ENCODE assay signal across 1 cellular context in genomic region chr3:13879946-13880810, GRCh38.
TF ChIP-seq lines count a peak whose summit lies in the region.

Gene WNT7A (minus strand): TSS chr3:13880071. CDS start chr3:13879816, 255 bp downstream.

TF ChIP-seq in HepG2, 621 proteins besides CTCF, POLR2A, EP300 and RAD21 (continued from another document):
- TF ChIP-seq, protein P1, sequence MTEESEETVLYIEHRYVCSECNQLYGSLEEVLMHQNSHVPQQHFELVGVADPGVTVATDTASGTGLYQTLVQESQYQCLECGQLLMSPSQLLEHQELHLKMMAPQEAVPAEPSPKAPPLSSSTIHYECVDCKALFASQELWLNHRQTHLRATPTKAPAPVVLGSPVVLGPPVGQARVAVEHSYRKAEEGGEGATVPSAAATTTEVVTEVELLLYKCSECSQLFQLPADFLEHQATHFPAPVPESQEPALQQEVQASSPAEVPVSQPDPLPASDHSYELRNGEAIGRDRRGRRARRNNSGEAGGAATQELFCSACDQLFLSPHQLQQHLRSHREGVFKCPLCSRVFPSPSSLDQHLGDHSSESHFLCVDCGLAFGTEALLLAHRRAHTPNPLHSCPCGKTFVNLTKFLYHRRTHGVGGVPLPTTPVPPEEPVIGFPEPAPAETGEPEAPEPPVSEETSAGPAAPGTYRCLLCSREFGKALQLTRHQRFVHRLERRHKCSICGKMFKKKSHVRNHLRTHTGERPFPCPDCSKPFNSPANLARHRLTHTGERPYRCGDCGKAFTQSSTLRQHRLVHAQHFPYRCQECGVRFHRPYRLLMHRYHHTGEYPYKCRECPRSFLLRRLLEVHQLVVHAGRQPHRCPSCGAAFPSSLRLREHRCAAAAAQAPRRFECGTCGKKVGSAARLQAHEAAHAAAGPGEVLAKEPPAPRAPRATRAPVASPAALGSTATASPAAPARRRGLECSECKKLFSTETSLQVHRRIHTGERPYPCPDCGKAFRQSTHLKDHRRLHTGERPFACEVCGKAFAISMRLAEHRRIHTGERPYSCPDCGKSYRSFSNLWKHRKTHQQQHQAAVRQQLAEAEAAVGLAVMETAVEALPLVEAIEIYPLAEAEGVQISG (CRISPR knock-in tag; IDR thresholded peaks at IDR 0.05), result peak; percentile 36; the same call in 1 of the 2 replicates
- TF ChIP-seq CHD4 (IDR thresholded peaks at IDR 0.05; ENCODE audit: borderline replicate concordance, low read length), result no peak
- no peak for TF ChIP-seq ZNF572 (CRISPR knock-in tag; IDR thresholded peaks at IDR 0.05)
- TF ChIP-seq ZNF274 (CRISPR knock-in tag; IDR thresholded peaks at IDR 0.05), result no peak
- no peak for TF ChIP-seq IRF2 (CRISPR knock-in tag; IDR thresholded peaks at IDR 0.05)
- no peak for TF ChIP-seq DNMT1 (CRISPR knock-in tag; IDR thresholded peaks at IDR 0.05)
- TF ChIP-seq, protein P2, sequence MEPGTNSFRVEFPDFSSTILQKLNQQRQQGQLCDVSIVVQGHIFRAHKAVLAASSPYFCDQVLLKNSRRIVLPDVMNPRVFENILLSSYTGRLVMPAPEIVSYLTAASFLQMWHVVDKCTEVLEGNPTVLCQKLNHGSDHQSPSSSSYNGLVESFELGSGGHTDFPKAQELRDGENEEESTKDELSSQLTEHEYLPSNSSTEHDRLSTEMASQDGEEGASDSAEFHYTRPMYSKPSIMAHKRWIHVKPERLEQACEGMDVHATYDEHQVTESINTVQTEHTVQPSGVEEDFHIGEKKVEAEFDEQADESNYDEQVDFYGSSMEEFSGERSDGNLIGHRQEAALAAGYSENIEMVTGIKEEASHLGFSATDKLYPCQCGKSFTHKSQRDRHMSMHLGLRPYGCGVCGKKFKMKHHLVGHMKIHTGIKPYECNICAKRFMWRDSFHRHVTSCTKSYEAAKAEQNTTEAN (CRISPR knock-in tag; conservative IDR thresholded peaks at IDR 0.05), result no peak
- TF ChIP-seq, protein P3, sequence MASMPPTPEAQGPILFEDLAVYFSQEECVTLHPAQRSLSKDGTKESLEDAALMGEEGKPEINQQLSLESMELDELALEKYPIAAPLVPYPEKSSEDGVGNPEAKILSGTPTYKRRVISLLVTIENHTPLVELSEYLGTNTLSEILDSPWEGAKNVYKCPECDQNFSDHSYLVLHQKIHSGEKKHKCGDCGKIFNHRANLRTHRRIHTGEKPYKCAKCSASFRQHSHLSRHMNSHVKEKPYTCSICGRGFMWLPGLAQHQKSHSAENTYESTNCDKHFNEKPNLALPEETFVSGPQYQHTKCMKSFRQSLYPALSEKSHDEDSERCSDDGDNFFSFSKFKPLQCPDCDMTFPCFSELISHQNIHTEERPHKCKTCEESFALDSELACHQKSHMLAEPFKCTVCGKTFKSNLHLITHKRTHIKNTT (CRISPR knock-in tag; IDR thresholded peaks at IDR 0.05), result no peak
- TF ChIP-seq KLF6 (CRISPR knock-in tag; IDR thresholded peaks at IDR 0.05), result no peak
- TF ChIP-seq, protein P4, sequence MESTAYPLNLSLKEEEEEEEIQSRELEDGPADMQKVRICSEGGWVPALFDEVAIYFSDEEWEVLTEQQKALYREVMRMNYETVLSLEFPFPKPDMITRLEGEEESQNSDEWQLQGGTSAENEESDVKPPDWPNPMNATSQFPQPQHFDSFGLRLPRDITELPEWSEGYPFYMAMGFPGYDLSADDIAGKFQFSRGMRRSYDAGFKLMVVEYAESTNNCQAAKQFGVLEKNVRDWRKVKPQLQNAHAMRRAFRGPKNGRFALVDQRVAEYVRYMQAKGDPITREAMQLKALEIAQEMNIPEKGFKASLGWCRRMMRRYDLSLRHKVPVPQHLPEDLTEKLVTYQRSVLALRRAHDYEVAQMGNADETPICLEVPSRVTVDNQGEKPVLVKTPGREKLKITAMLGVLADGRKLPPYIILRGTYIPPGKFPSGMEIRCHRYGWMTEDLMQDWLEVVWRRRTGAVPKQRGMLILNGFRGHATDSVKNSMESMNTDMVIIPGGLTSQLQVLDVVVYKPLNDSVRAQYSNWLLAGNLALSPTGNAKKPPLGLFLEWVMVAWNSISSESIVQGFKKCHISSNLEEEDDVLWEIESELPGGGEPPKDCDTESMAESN (CRISPR knock-in tag; conservative IDR thresholded peaks at IDR 0.05), result no peak
- no peak for TF ChIP-seq HNRNPK (IDR thresholded peaks at IDR 0.05; ENCODE audit: low read depth, low read length, poor library complexity, severe bottlenecking)
- no peak for TF ChIP-seq ZNF567 (CRISPR knock-in tag; IDR thresholded peaks at IDR 0.05; ENCODE audit: borderline replicate concordance)
- no peak for TF ChIP-seq SIN3A (IDR thresholded peaks at IDR 0.05; ENCODE audit: borderline replicate concordance, low read depth, low read length)
- no peak for TF ChIP-seq RARA (CRISPR knock-in tag; IDR thresholded peaks at IDR 0.05)
- TF ChIP-seq, protein P5, sequence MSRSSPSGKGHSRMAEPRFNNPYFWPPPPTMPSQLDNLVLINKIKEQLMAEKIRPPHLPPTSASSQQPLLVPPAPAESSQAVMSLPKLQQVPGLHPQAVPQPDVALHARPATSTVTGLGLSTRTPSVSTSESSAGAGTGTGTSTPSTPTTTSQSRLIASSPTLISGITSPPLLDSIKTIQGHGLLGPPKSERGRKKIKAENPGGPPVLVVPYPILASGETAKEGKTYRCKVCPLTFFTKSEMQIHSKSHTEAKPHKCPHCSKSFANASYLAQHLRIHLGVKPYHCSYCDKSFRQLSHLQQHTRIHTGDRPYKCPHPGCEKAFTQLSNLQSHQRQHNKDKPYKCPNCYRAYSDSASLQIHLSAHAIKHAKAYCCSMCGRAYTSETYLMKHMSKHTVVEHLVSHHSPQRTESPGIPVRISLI (CRISPR knock-in tag; IDR thresholded peaks at IDR 0.05; ENCODE audit: borderline replicate concordance), result no peak
- TF ChIP-seq ZNF337 (CRISPR knock-in tag; IDR thresholded peaks at IDR 0.05; ENCODE audit: borderline replicate concordance, low read depth), result no peak
- no peak for TF ChIP-seq HMG20A (CRISPR knock-in tag; IDR thresholded peaks at IDR 0.05; ENCODE audit: borderline replicate concordance)
- no peak for TF ChIP-seq ZBTB42 (CRISPR knock-in tag; IDR thresholded peaks at IDR 0.05)
- TF ChIP-seq PRPF4 (IDR thresholded peaks at IDR 0.05; ENCODE audit: low read depth, low read length, poor library complexity, severe bottlenecking), result no peak
- peak; percentile 76 for TF ChIP-seq STAG1 (CRISPR knock-in tag; IDR thresholded peaks at IDR 0.05)
- TF ChIP-seq PPARG (CRISPR knock-in tag; conservative IDR thresholded peaks at IDR 0.05), result no peak
- no peak for TF ChIP-seq SUZ12 (IDR thresholded peaks at IDR 0.05; ENCODE audit: low read depth, low read length)
- TF ChIP-seq, protein P6, sequence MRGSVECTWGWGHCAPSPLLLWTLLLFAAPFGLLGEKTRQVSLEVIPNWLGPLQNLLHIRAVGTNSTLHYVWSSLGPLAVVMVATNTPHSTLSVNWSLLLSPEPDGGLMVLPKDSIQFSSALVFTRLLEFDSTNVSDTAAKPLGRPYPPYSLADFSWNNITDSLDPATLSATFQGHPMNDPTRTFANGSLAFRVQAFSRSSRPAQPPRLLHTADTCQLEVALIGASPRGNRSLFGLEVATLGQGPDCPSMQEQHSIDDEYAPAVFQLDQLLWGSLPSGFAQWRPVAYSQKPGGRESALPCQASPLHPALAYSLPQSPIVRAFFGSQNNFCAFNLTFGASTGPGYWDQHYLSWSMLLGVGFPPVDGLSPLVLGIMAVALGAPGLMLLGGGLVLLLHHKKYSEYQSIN (CRISPR knock-in tag; IDR thresholded peaks at IDR 0.05; ENCODE audit: borderline replicate concordance), result no peak
- 0 out of 2 replicates have a peak, but pooled peaks have one; percentile 13 for TF ChIP-seq EZH2 (conservative IDR thresholded peaks at IDR 0.05; ENCODE audit: low read depth, low read length)
- 0 out of 2 replicates have a peak, but pooled peaks have one; percentile 65 for TF ChIP-seq EED (CRISPR knock-in tag; IDR thresholded peaks at IDR 0.05)
- TF ChIP-seq RBFOX2 (IDR thresholded peaks at IDR 0.05; ENCODE audit: low read depth, low read length), result no peak
- no peak for TF ChIP-seq NKX3-1 (CRISPR knock-in tag; IDR thresholded peaks at IDR 0.05)
- no peak for TF ChIP-seq SP1 (IDR thresholded peaks at IDR 0.05)
- TF ChIP-seq SP1 (CRISPR knock-in tag; IDR thresholded peaks at IDR 0.05), result no peak
- TF ChIP-seq, protein P7, sequence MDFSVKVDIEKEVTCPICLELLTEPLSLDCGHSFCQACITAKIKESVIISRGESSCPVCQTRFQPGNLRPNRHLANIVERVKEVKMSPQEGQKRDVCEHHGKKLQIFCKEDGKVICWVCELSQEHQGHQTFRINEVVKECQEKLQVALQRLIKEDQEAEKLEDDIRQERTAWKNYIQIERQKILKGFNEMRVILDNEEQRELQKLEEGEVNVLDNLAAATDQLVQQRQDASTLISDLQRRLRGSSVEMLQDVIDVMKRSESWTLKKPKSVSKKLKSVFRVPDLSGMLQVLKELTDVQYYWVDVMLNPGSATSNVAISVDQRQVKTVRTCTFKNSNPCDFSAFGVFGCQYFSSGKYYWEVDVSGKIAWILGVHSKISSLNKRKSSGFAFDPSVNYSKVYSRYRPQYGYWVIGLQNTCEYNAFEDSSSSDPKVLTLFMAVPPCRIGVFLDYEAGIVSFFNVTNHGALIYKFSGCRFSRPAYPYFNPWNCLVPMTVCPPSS (IDR thresholded peaks at IDR 0.05), result no peak
- no peak for TF ChIP-seq POLR2G (IDR thresholded peaks at IDR 0.05; ENCODE audit: low read depth, low read length)
- no peak for TF ChIP-seq ZNF569 (CRISPR knock-in tag; IDR thresholded peaks at IDR 0.05; ENCODE audit: borderline replicate concordance)
- no peak for TF ChIP-seq DRAP1 (CRISPR knock-in tag; IDR thresholded peaks at IDR 0.05)
- TF ChIP-seq MXD4 (CRISPR knock-in tag; IDR thresholded peaks at IDR 0.05), result no peak
- no peak for TF ChIP-seq ZNF891 (CRISPR knock-in tag; IDR thresholded peaks at IDR 0.05)
- TF ChIP-seq ZNF513 (CRISPR knock-in tag; conservative IDR thresholded peaks at IDR 0.05), result no peak
- TF ChIP-seq KAT2B (IDR thresholded peaks at IDR 0.05; ENCODE audit: borderline replicate concordance, low read depth, low read length), result no peak
- TF ChIP-seq, protein P8, sequence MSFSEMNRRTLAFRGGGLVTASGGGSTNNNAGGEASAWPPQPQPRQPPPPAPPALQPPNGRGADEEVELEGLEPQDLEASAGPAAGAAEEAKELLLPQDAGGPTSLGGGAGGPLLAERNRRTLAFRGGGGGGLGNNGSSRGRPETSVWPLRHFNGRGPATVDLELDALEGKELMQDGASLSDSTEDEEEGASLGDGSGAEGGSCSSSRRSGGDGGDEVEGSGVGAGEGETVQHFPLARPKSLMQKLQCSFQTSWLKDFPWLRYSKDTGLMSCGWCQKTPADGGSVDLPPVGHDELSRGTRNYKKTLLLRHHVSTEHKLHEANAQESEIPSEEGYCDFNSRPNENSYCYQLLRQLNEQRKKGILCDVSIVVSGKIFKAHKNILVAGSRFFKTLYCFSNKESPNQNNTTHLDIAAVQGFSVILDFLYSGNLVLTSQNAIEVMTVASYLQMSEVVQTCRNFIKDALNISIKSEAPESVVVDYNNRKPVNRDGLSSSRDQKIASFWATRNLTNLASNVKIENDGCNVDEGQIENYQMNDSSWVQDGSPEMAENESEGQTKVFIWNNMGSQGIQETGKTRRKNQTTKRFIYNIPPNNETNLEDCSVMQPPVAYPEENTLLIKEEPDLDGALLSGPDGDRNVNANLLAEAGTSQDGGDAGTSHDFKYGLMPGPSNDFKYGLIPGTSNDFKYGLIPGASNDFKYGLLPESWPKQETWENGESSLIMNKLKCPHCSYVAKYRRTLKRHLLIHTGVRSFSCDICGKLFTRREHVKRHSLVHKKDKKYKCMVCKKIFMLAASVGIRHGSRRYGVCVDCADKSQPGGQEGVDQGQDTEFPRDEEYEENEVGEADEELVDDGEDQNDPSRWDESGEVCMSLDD (CRISPR knock-in tag; IDR thresholded peaks at IDR 0.05; ENCODE audit: borderline replicate concordance), result no peak
- no peak for TF ChIP-seq ZNF720 (CRISPR knock-in tag; IDR thresholded peaks at IDR 0.05)
- TF ChIP-seq ZNF639 (CRISPR knock-in tag; conservative IDR thresholded peaks at IDR 0.05), result no peak
- no peak for TF ChIP-seq SNAPC2 (CRISPR knock-in tag; IDR thresholded peaks at IDR 0.05)
- TF ChIP-seq MAF1 (CRISPR knock-in tag; IDR thresholded peaks at IDR 0.05; ENCODE audit: borderline replicate concordance), result no peak
- no peak for TF ChIP-seq FOXA3 (CRISPR knock-in tag; IDR thresholded peaks at IDR 0.05)
